ENCODE assay signal across 8 cellular contexts in the genomic region with DNA sequence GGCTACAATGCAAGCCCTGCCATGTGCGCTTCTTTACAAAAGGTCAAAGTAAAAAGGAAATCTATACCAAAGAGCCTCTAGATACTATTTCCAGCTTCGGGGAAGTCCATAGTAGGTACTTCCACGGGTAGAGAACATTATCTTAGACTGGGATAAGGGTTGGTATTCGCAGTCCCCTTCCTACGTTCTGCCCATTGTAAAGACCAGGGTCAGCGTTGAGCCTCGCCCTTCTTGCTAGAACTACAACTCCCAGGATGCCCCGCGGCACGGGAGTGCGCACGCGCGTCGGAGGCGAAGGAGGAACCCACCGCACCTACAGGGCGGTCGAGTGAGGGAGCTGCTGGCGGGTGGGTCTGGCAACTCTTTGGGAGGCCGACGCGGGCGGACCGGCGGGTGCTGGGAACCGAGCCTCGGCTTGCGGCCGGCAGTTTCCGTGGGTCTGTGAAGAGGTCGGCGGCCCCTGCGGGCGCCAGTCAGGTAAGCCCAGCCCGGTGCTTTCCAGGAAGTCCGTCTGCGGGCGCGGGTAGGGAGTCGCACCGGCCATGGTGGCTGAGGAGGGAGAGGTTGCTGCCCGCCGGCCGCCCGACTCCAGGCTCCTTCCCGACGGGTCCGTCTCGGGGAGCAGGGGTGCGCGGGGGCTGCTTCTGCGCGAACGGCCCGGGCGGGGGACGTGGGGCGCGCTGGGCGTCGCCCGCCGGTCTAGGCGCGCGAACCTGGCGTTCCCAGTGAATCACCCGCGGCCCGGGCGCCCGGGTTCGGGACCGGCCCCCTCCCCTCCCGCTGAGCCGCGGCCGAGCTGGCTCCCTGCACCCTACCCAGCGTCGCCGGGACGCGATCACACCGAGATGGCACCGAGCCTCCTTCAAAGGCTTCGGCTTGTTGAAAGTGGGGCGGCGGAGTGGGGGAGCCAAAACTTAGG. TPM values are rescaled to one million over a fixed set of nuclear protein-coding genes. Genes with fewer than 3 reads are reported as not detected.
A peak's percentile ranks its signal among the peaks of the same experiment; 100 is the strongest.
DNase-seq lines count a peak whose midpoint lies in the region; ATAC-seq and TF ChIP-seq lines count a peak whose summit lies in the region.

Gene TMOD3 (plus strand): TSS at position 294 of the 919 bp plus-strand sequence. CDS start 33,232 bp downstream, outside the sequence.

- H3K27me3 ChIP-seq in SJSA1 (replicated peaks): no peaks in the 10 kb centered on the region
- H3K27me3 ChIP-seq in foreskin keratinocyte: no peaks in the 10 kb centered on the region
- no peaks in the 10 kb centered on the region for H3K27me3 ChIP-seq in neural progenitor cell
- H3K27me3 ChIP-seq in stomach smooth muscle (ENCODE audit: control insufficient read depth in 1 of 2, insufficient read depth in 2 of 2, low read length in 2 of 2): no peaks in the 10 kb centered on the region

- peaks cover 4% of the 10 kb centered on the region for H3K27me3 Mint-ChIP-seq in neural progenitor cell (ENCODE audit: insufficient read depth, low read depth)

- H3K9me3 Mint-ChIP-seq in neural progenitor cell: no peaks in the 10 kb centered on the region

- peak within 1 kb of the TSS; percentile 78 for H3K4me3 ChIP-seq in LNCaP clone FGC (ENCODE audit: low read depth, low read length)
- H3K4me3 ChIP-seq in SJSA1: peak within 1 kb of the TSS; percentile 92
- peak within 1 kb of the TSS; percentile 85 for H3K4me3 ChIP-seq in neural progenitor cell
- H3K4me3 ChIP-seq in stomach smooth muscle (ENCODE audit: low read length in 2 of 2): peak within 1 kb of the TSS; percentile 86 to 91

- H3K9ac ChIP-seq in neural progenitor cell: peak within 1 kb of the TSS; percentile 43
- H3K9ac ChIP-seq in stomach smooth muscle (ENCODE audit: low read length in 2 of 2): peak within 1 kb of the TSS; percentile 78 to 79

- DNase-seq in ELF-1 (ENCODE audit: low read depth, low spot score) (peak; percentile 95), H4 (ENCODE audit: low spot score) (peak; percentile 89), LNCaP clone FGC (ENCODE audit: low read depth) (peak; percentile 56), SJSA1 (ENCODE audit: low read depth in 1 of 2, low spot score in 2 of 2) (peak; percentile 90 to 96), foreskin keratinocyte (peak; percentile 72 to 84), neural progenitor cell (ENCODE audit: low spot score) (peak; percentile 96)
- DNase-seq in activated naive CD4-positive, alpha-beta T cell (lab: John Stamatoyannopoulos, UW): peak; percentile 66 to 85 (median 77)

- H3K36me3 ChIP-seq in SJSA1 (peaks cover 10% of the 10 kb centered on the region), neural progenitor cell (no peaks in the 10 kb centered on the region), stomach smooth muscle (ENCODE audit: control insufficient read depth in 2 of 2, insufficient read depth in 2 of 2, low read length in 2 of 2) (no peaks in the 10 kb centered on the region)

- peak within 1 kb of the TSS; percentile 82 for H3K27ac ChIP-seq in SJSA1
- H3K27ac ChIP-seq in foreskin keratinocyte: peak within 1 kb of the TSS; percentile 86
- no peak within 1 kb of the TSS for H3K27ac ChIP-seq in neural progenitor cell
- peak within 1 kb of the TSS; percentile 42 for H3K27ac ChIP-seq in stomach smooth muscle (ENCODE audit: low read length)

- H3K4me1 ChIP-seq in SJSA1 (replicated peaks) (peaks cover 32% of the 10 kb centered on the region), foreskin keratinocyte (peaks cover 50% of the 10 kb centered on the region), neural progenitor cell (peaks cover 10% of the 10 kb centered on the region), stomach smooth muscle (ENCODE audit: control insufficient read depth, insufficient read depth, low read length) (peaks cover 3% of the 10 kb centered on the region)

- H3K36me3 Mint-ChIP-seq in neural progenitor cell: no peaks in the 10 kb centered on the region

- peaks cover 15% of the 10 kb centered on the region for H3K4me1 Mint-ChIP-seq in neural progenitor cell

- peak; percentile 82 for ATAC-seq in foreskin keratinocyte

- no peaks in the 10 kb centered on the region for H3F3A ChIP-seq in neural progenitor cell (ENCODE audit: low read depth)

- TF ChIP-seq CTCF in LNCaP clone FGC (IDR thresholded peaks at IDR 0.05; ENCODE audit: control insufficient read depth, extremely low read depth, insufficient read depth) (no peak), foreskin keratinocyte (conservative IDR thresholded peaks at IDR 0.05) (peak; percentile 9), neural progenitor cell (IDR thresholded peaks at IDR 0.05) (no peak)

- H3K9me3 ChIP-seq in SJSA1 (replicated peaks) (no peaks in the 10 kb centered on the region), neural progenitor cell (ENCODE audit: low read depth) (no peaks in the 10 kb centered on the region), stomach smooth muscle (ENCODE audit: control insufficient read depth in 2 of 2, low read length in 2 of 2) (no peaks in the 10 kb centered on the region)

- H3K4me3 Mint-ChIP-seq in neural progenitor cell: peak within 1 kb of the TSS; percentile 98

- H3K4me2 ChIP-seq in neural progenitor cell: peak within 1 kb of the TSS; percentile 91

- H3K27ac Mint-ChIP-seq in neural progenitor cell: peak within 1 kb of the TSS; percentile 69

- peak within 1 kb of the TSS; percentile 69 for H2AFZ ChIP-seq in neural progenitor cell (replicated peaks)

- H3K79me2 ChIP-seq in neural progenitor cell (ENCODE audit: low read depth): peaks cover 40% of the 10 kb centered on the region

- H4K20me1 ChIP-seq in neural progenitor cell (ENCODE audit: low read depth): peaks cover 41% of the 10 kb centered on the region

RNA-seq across cellular contexts. Expression of gene TMOD3, which starts in this region (rescaled TPM):
- 21.2 and 22.5 TPM in 2 replicates for total RNA-seq in H4 (2014; rRNA removed; shearing (Covaris generic))
- total RNA-seq in SJSA1 (2014; rRNA removed; shearing (Covaris generic)): 41.1 and 71.4 TPM in 2 replicates
- total RNA-seq in foreskin keratinocyte (119 and 120 TPM in 2 replicates), neural progenitor cell (ENCODE audit: low replicate concordance) (17.6 and 37.4 TPM in 2 replicates)
- polyA plus RNA-seq in foreskin keratinocyte: 23.8 and 29.1 TPM in 2 replicates
